8 cellular contexts compared by ENCODE assay signal in the genomic region with DNA sequence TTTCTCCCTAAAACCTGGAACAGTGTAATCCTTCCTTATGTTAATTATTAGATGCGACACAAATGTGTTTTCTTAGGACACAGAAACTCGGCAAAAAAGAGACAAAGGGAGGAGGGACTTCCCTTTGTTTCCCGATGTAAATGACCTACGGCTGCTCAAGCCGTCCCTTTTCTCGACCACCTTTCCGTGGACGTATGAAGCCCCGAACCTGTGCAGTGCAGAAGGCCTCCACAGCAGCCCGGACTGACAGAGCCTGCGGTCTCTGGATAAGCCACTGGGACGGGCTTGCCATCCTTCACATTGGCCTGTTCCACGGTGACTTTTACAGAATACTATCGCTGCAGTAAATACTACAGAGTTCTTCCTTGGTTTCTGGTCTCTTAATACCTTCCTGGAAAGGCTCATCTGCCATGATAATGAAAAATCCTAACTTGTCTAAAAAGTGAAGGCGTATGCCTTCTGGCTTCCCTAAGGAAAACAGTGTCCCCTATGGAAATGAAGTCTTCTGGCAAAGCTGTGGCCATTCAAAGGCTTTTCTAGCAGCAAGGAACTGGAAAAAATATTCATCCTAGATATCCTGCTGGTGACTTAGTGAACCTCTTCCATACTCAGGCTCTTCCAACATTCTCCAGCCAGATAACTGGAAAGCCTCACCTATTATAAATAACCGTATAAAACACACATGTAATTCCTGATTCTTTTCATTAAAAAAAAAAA.
DNase-seq lines count a peak whose midpoint lies in the region; TF ChIP-seq lines count a peak whose summit lies in the region.

No MANE protein-coding gene starts in this region.

- H3K27ac ChIP-seq in Peyer's patch (peak overlapping the region; percentile 87 to 99 (median 94)), epithelial cell of prostate (peak overlapping the region; percentile 88), neural progenitor cell (peak overlapping the region; percentile 84), caudate nucleus (ENCODE audit: low read depth, low read length) (no peak overlapping the region)

- H3K9me3 Mint-ChIP-seq in CD14-positive monocyte (peaks cover 0 to 2% (median 0%) of the 10 kb centered on the region in 7 donors), neural progenitor cell (no peaks in the 10 kb centered on the region)

- intact Hi-C loops in CD14-positive monocyte (cut with micrococcal nuclease) = loop anchor here (5.0 to 10.0 kb wide), 4 partner anchors 36 to 71 kb away; no protein-coding TSS in a partner anchor

- peaks cover 45% of the 10 kb centered on the region for H3F3A ChIP-seq in neural progenitor cell (ENCODE audit: low read depth)

- H3K36me3 ChIP-seq in Peyer's patch = no peaks in the 10 kb centered on the region
- H3K36me3 ChIP-seq in neural progenitor cell = no peaks in the 10 kb centered on the region

- H3K4me1 Mint-ChIP-seq in CD14-positive monocyte (peaks cover 59% of the 10 kb centered on the region), neural progenitor cell (peaks cover 52% of the 10 kb centered on the region)

- no peak for TF ChIP-seq CTCF in CD14-positive monocyte (IDR thresholded peaks at IDR 0.05)
- TF ChIP-seq CTCF in Peyer's patch (IDR thresholded peaks at IDR 0.05) = peak in 1 of 6 experiments; percentile 6
- no peak for TF ChIP-seq CTCF in neural progenitor cell (IDR thresholded peaks at IDR 0.05)
- no peak for TF ChIP-seq CTCF in GM13976 (IDR thresholded peaks at IDR 0.05; ENCODE audit: borderline replicate concordance, control extremely low read depth, extremely low read depth, insufficient read depth, missing control alignments)

- H3K9ac ChIP-seq in neural progenitor cell = peak overlapping the region; percentile 28

- no peak for TF ChIP-seq POLR2A in Peyer's patch (IDR thresholded peaks at IDR 0.05)

- H3K4me2 ChIP-seq in neural progenitor cell = peak overlapping the region; percentile 90

- H3K4me3 ChIP-seq in Peyer's patch (peak overlapping the region in 2 of 4 donors; percentile 67 to 69), neural progenitor cell (peak overlapping the region; percentile 58)

- peak overlapping the region; percentile 22 for H2AFZ ChIP-seq in neural progenitor cell (replicated peaks)

- H3K9me3 ChIP-seq in Peyer's patch (no peaks in the 10 kb centered on the region), neural progenitor cell (ENCODE audit: low read depth) (no peaks in the 10 kb centered on the region)

- DNase-seq in CD14-positive monocyte (ENCODE audit: low spot score) (no peak), Peyer's patch (no peak), epithelial cell of prostate (ENCODE audit: low read depth, low spot score) (no peak), neural progenitor cell (ENCODE audit: low spot score) (peak; percentile 60), caudate nucleus (lab: John Stamatoyannopoulos, UW) (no peak), UCSD-AML1 (lab: John Stamatoyannopoulos, UW; ENCODE audit: unreplicated experiment) (no peak), GM13976 (ENCODE audit: low spot score) (no peak), NCI-H1092 (lab: John Stamatoyannopoulos, UW) (no peak)

- H3K27ac Mint-ChIP-seq in CD14-positive monocyte (peak overlapping the region; percentile 93 to 96 (median 95)), neural progenitor cell (peak overlapping the region; percentile 74)

- peaks cover 0 to 17% (median 7%) of the 10 kb centered on the region in 4 donors for H3K4me1 ChIP-seq in Peyer's patch
- H3K4me1 ChIP-seq in neural progenitor cell = peaks cover 16% of the 10 kb centered on the region

- H3K79me2 ChIP-seq in neural progenitor cell (ENCODE audit: low read depth) = peaks cover 32% of the 10 kb centered on the region

- H4K20me1 ChIP-seq in neural progenitor cell (ENCODE audit: low read depth) = peaks cover 32% of the 10 kb centered on the region

- in situ Hi-C loops in GM13976 (cut with MboI; ENCODE audit: low sequenced_read_pairs, unreplicated experiment) = no loop called here

- no peaks in the 10 kb centered on the region for H3K27me3 ChIP-seq in Peyer's patch
- peaks cover 7% of the 10 kb centered on the region for H3K27me3 ChIP-seq in neural progenitor cell

- H3K4me3 Mint-ChIP-seq in CD14-positive monocyte (peak overlapping the region; percentile 86 to 93), neural progenitor cell (peak overlapping the region; percentile 89)

- H3K36me3 Mint-ChIP-seq in CD14-positive monocyte (peaks cover 11 to 17% of the 10 kb centered on the region in 2 donors), neural progenitor cell (no peaks in the 10 kb centered on the region)

- no peaks in the 10 kb centered on the region for H3K27me3 Mint-ChIP-seq in CD14-positive monocyte (ENCODE audit: low read depth in 3 of 3)
- peaks cover 23% of the 10 kb centered on the region for H3K27me3 Mint-ChIP-seq in neural progenitor cell (ENCODE audit: insufficient read depth, low read depth)
